1 cellular context compared by ENCODE assay signal in genomic region chr7:92797693-92798092, GRCh38.
TF ChIP-seq lines count a peak whose summit lies in the region.

No MANE protein-coding gene starts in this region.

TF ChIP-seq in GM12878, 131 proteins besides CTCF, POLR2A, EP300 and RAD21 (continued from another document):
- TF ChIP-seq RELB (IDR thresholded peaks at IDR 0.05; ENCODE audit: low read depth) (peak; percentile 70), DPF2 (IDR thresholded peaks at IDR 0.05) (peak; percentile 63; the same call in 1 of the 2 replicates)
- TF ChIP-seq, protein P1, sequence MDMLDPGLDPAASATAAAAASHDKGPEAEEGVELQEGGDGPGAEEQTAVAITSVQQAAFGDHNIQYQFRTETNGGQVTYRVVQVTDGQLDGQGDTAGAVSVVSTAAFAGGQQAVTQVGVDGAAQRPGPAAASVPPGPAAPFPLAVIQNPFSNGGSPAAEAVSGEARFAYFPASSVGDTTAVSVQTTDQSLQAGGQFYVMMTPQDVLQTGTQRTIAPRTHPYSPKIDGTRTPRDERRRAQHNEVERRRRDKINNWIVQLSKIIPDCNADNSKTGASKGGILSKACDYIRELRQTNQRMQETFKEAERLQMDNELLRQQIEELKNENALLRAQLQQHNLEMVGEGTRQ (IDR thresholded peaks at IDR 0.05; ENCODE audit: borderline replicate concordance, low read depth, low read length), result no peak
TF ChIP-seq in GM12878: peak in this region for 9.
